In genomic region chr2:97733341-97734035, GRCh38 we compare ENCODE assay signal across 21 cellular contexts. TPM values are rescaled to one million over a fixed set of nuclear protein-coding genes. Genes with fewer than 3 reads are reported as not detected.
A peak's percentile ranks its signal among the peaks of the same experiment; 100 is the strongest.
DNase-seq lines count a peak whose midpoint lies in the region; ATAC-seq, FAIRE-seq and TF ChIP-seq lines count a peak whose summit lies in the region.
"Had no signal": no experiment of that assay in that cellular context is flagged by ENCODE, and none has a peak within 500 bp of the region (broad histone marks: within the 10 kb centered on the region; RNA-seq: fewer than 3 reads in every experiment).

No MANE protein-coding gene starts in this region.

- no peak overlapping the region for H3K27ac ChIP-seq in left lung
- no peak overlapping the region for H3K27ac ChIP-seq in suprapubic skin
- H3K27ac ChIP-seq in psoas muscle, result no peak overlapping the region
- H3K27ac ChIP-seq: C4-2B, SJCRH30 had no signal

- FAIRE-seq in D721Med (lab: Jason Lieb, UNC), result no peak
- FAIRE-seq: H1 had no signal

- TF ChIP-seq POLR2A in suprapubic skin (IDR thresholded peaks at IDR 0.05), result no peak

- peaks cover 14% of the 10 kb centered on the region for H3K9me3 ChIP-seq in NT2/D1 (ENCODE audit: insufficient read depth, low read length)
- H3K9me3 ChIP-seq in left lung, result peaks cover 0 to 10% of the 10 kb centered on the region in 2 donors
- no peaks in the 10 kb centered on the region for H3K9me3 ChIP-seq in suprapubic skin
- peaks cover 6% of the 10 kb centered on the region for H3K9me3 ChIP-seq in psoas muscle

- TF ChIP-seq EP300 in suprapubic skin (IDR thresholded peaks at IDR 0.05), result no peak

- intact Hi-C loops in cardiac septum (cut with DNase I) (no loop called here), Right ventricle myocardium superior (cut with DNase I) (no loop called here), left lung (cut with DNase I) (no loop called here), psoas muscle (cut with DNase I) (no loop called here)

- 83% methylated on average over 17 of the region's 20 CpGs for WGBS in suprapubic skin
- WGBS in psoas muscle, 3 donors, result 84 to 92% (median 86%) methylated on average over 20 of the region's 20 CpGs

- peak overlapping the region; percentile 5 for H3K9ac ChIP-seq in NT2/D1 (ENCODE audit: insufficient read length, low read depth)

- no peak overlapping the region for H3K4me3 ChIP-seq in NT2/D1 (ENCODE audit: insufficient read length, low read depth)
- H3K4me3 ChIP-seq in left lung, result no peak overlapping the region
- no peak overlapping the region for H3K4me3 ChIP-seq in suprapubic skin
- no peak overlapping the region for H3K4me3 ChIP-seq in psoas muscle
- H3K4me3 ChIP-seq: SJCRH30 had no signal

- TF ChIP-seq CTCF in left lung (IDR thresholded peaks at IDR 0.05) (no peak), suprapubic skin (IDR thresholded peaks at IDR 0.05) (no peak), D721Med (IDR thresholded peaks at IDR 0.05; ENCODE audit: insufficient read depth, missing control alignments) (no peak), psoas muscle (IDR thresholded peaks at IDR 0.05) (no peak)

- DNase-seq in cardiac septum (ENCODE audit: low spot score) (peak; percentile 43), Right ventricle myocardium superior (no peak), NT2/D1 (ENCODE audit: low read depth, low spot score) (no peak), left lung (peak; percentile 21 to 57), suprapubic skin (ENCODE audit: low spot score in 2 of 2) (peak; percentile 48 to 74), D721Med (ENCODE audit: insufficient read length, low spot score) (no peak), NCI-H1694 treated with DMSO at 0.1 percent for 48 hours (lab: John Stamatoyannopoulos, UW) (no peak), psoas muscle (no peak)
- DNase-seq: EL; IMR-90; Kasumi-1; NCI-H1105; NCI-H187 treated with DMSO at 0.1 percent for 48 hours; NK-92 treated with Interleukin-12 subunit alpha and Interleukin-12 subunit beta, amount 100 ng/mL, for 24 hours; OCI-M1; RPMI8226; SJCRH30 had no signal

- ATAC-seq in Right ventricle myocardium superior (ENCODE audit: poor library complexity) (no peak), left lung (no peak), psoas muscle (no peak)

- no peaks in the 10 kb centered on the region for H3K4me1 ChIP-seq in NT2/D1 (ENCODE audit: insufficient read depth, insufficient read length)
- no peaks in the 10 kb centered on the region for H3K4me1 ChIP-seq in left lung
- peaks cover under 1% of the 10 kb centered on the region for H3K4me1 ChIP-seq in suprapubic skin
- H3K4me1 ChIP-seq in psoas muscle, result no peaks in the 10 kb centered on the region
- H3K4me1 ChIP-seq: Caco-2, SJCRH30 had no signal

- H3K36me3 ChIP-seq in NT2/D1 (ENCODE audit: insufficient read depth, insufficient read length, low read length) (no peaks in the 10 kb centered on the region), left lung (no peaks in the 10 kb centered on the region), suprapubic skin (no peaks in the 10 kb centered on the region), psoas muscle (ENCODE audit: insufficient read depth in 1 of 2, low read depth in 1 of 2) (no peaks in the 10 kb centered on the region)
- H3K36me3 ChIP-seq: SJCRH30 had no signal

- no peaks in the 10 kb centered on the region for H3K27me3 ChIP-seq in NT2/D1 (ENCODE audit: insufficient read depth, insufficient read length)
- no peaks in the 10 kb centered on the region for H3K27me3 ChIP-seq in left lung
- no peaks in the 10 kb centered on the region for H3K27me3 ChIP-seq in suprapubic skin
- no peaks in the 10 kb centered on the region for H3K27me3 ChIP-seq in psoas muscle (ENCODE audit: insufficient read depth in 3 of 3, low read length in 2 of 3)
- H3K27me3 ChIP-seq: SJCRH30 had no signal

RNA-seq across cellular contexts. Expression of gene ZAP70, which starts 20.1 kb away (rescaled TPM):
- total RNA-seq in cardiac septum (1.2 TPM), Right ventricle myocardium superior (0.70 TPM), left lung (1 to 10 TPM; 5.6 to 8.3 TPM), suprapubic skin (1 to 10 TPM; 1.1 to 5.5 (median 2.2) TPM), psoas muscle (1 to 10 TPM in 1 of 4 donors, under 1 TPM in 3; 0.48 to 1.2 (median 0.84) TPM)
- polyA plus RNA-seq in psoas muscle, result under 1 TPM; 0.40 to 0.94 (median 0.42) TPM
- total RNA-seq: A673, H1 had no signal

Comparison
In these comparisons a context has a peak if more than half of its experiments do, and no peak if none do; other contexts are left out.
1. DNase-seq: peak in cardiac septum (single experiment), left lung (2 of 2) and suprapubic skin (2 of 2); none in Right ventricle myocardium superior (single experiment), NT2/D1 (single experiment), D721Med (single experiment), NCI-H1694 treated with DMSO at 0.1 percent for 48 hours (single experiment) and psoas muscle (0 of 2).